In the genomic region with DNA sequence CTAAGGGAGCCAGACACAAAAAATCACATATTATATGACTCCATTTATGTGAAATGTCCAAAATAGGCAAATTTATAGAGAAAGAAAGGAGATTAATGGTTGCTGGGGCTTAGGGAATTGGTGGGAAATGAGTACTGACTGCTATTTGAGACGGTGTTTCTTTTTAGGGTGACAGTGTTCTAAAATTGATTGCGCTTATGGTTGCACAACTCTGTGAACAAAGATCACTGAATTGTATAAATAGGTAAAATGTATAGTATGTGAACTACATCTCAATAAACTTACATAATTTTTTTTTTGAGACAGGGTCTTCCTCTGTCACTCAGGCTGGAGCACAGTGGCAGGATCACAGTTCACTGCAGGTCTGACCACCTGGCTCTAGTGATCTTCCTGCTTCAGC, we compare ENCODE assay signal across 6 cellular contexts.
"Had no signal": no experiment of that assay in that cellular context is flagged by ENCODE, and none has a peak within 500 bp of the region (broad histone marks: within the 10 kb centered on the region; RNA-seq: fewer than 3 reads in every experiment).

No MANE protein-coding gene starts in this region.

- H3K27ac ChIP-seq: HL-60 had no signal

- H3K4me3 ChIP-seq: K562 had no signal

- DNase-seq: IMR-90, KBM-7, KG1 had no signal

- ATAC-seq: K562 had no signal

- FAIRE-seq: HTR-8/SVneo, K562 had no signal
